19 cellular contexts compared by ENCODE assay signal in genomic region chr6:138805431-138805830, GRCh38. TPM values are rescaled to one million over a fixed set of nuclear protein-coding genes. Genes with fewer than 3 reads are reported as not detected.
DNase-seq lines count a peak whose midpoint lies in the region; ATAC-seq and TF ChIP-seq lines count a peak whose summit lies in the region.
"Had no signal": no experiment of that assay in that cellular context is flagged by ENCODE, and none has a peak within 500 bp of the region (broad histone marks: within the 10 kb centered on the region; RNA-seq: fewer than 3 reads in every experiment).

No MANE protein-coding gene starts in this region.

- POLR2A ChIA-PET in SK-N-SH (lab: Yijun Ruan, JAX): no interaction called here

- no peaks in the 10 kb centered on the region for H4K20me1 ChIP-seq in GM23248 (ENCODE audit: insufficient read depth)
- no peaks in the 10 kb centered on the region for H4K20me1 ChIP-seq in SK-N-SH (ENCODE audit: insufficient read depth)

- H3K4me1 ChIP-seq in GM23248 (ENCODE audit: insufficient read depth): peaks cover 13% of the 10 kb centered on the region; the same call in 1 of the 2 replicates
- H3K4me1 ChIP-seq in SJCRH30: peaks cover 23% of the 10 kb centered on the region
- no peaks in the 10 kb centered on the region for H3K4me1 ChIP-seq in SK-N-SH (ENCODE audit: control insufficient read depth in 1 of 2, insufficient read depth in 2 of 2, low read depth in 1 of 2, low read length in 1 of 2)
- H3K4me1 ChIP-seq: breast epithelium had no signal

- no peaks in the 10 kb centered on the region for H3K27me3 ChIP-seq in GM23248 (replicated peaks; ENCODE audit: insufficient read depth)
- no peaks in the 10 kb centered on the region for H3K27me3 ChIP-seq in SJCRH30
- no peaks in the 10 kb centered on the region for H3K27me3 ChIP-seq in SK-N-SH (ENCODE audit: insufficient read depth)
- H3K27me3 ChIP-seq: breast epithelium, neutrophil had no signal

- CTCF ChIA-PET in SK-N-SH (lab: Yijun Ruan, JAX): interaction anchor here (0.5 to 4.0 kb wide), 3 partner anchors 10 to 689 kb away, joined by 3 to 19 read pairs (median 3); no protein-coding TSS in a partner anchor

- H3K9me3 ChIP-seq in GM23248 (ENCODE audit: low read depth): no peaks in the 10 kb centered on the region
- H3K9me3 ChIP-seq in SJCRH30 (replicated peaks): peaks cover 4% of the 10 kb centered on the region; the same call in 1 of the 2 replicates
- no peaks in the 10 kb centered on the region for H3K9me3 ChIP-seq in SK-N-SH
- H3K9me3 ChIP-seq: breast epithelium, neutrophil had no signal

- H3K79me2 ChIP-seq in GM23248 (ENCODE audit: insufficient read depth) (no peaks in the 10 kb centered on the region), SK-N-SH (ENCODE audit: insufficient read depth) (no peaks in the 10 kb centered on the region)

- H3K27ac ChIP-seq in GM23248 (no peak overlapping the region), SJCRH30 (peak overlapping the region; percentile 48), SK-N-SH (ENCODE audit: low read depth in 2 of 2, low read length in 1 of 2) (no peak overlapping the region)
- H3K27ac ChIP-seq: breast epithelium, neutrophil, PC-9 had no signal

- no peak for TF ChIP-seq RAD21 in SK-N-SH (IDR thresholded peaks at IDR 0.05; ENCODE audit: low read length)

- no peaks in the 10 kb centered on the region for H3K36me3 ChIP-seq in GM23248 (ENCODE audit: low read depth)
- no peaks in the 10 kb centered on the region for H3K36me3 ChIP-seq in SJCRH30
- no peaks in the 10 kb centered on the region for H3K36me3 ChIP-seq in SK-N-SH (replicated peaks in 1 of 2; ENCODE audit: control insufficient read depth in 1 of 2, insufficient read depth in 2 of 2, low read length in 1 of 2)
- H3K36me3 ChIP-seq: breast epithelium, neutrophil had no signal

- H3K4me3 ChIP-seq in GM23248 (no peak overlapping the region), SJCRH30 (no peak overlapping the region), foreskin fibroblast (ENCODE audit: low read depth in 1 of 2, low read length in 2 of 2) (no peak overlapping the region), SK-N-SH (ENCODE audit: low read depth in 2 of 2, low read length in 1 of 2) (no peak overlapping the region)
- H3K4me3 ChIP-seq: breast epithelium, PC-9 had no signal

- H3K9ac ChIP-seq in GM23248: no peak overlapping the region
- H3K9ac ChIP-seq in SK-N-SH: no peak overlapping the region

- H2AFZ ChIP-seq in GM23248: no peak overlapping the region
- no peak overlapping the region for H2AFZ ChIP-seq in SK-N-SH (ENCODE audit: low read depth)
- H2AFZ ChIP-seq: PC-9 had no signal

- no peak for ATAC-seq in HG03354 (IDR thresholded peaks at IDR 0.05; ENCODE audit: poor library complexity, severe bottlenecking, unreplicated experiment)
- ATAC-seq in HG02970 (IDR thresholded peaks at IDR 0.05; ENCODE audit: low FRiP score, unreplicated experiment): no peak
- ATAC-seq: left colon; SK-N-SH treated with all-trans-retinoic acid at 6 μM for 48 hours; stimulated activated naive CD8-positive, alpha-beta T cell treated with anti-CD3 and anti-CD28 coated beads, Interleukin-15, amount 100 ng/mL, for 72 hours had no signal

- DNase-seq in AG08395 (ENCODE audit: low spot score): peak; percentile 19
- peak; percentile 76 for DNase-seq in GM23248
- DNase-seq in SJCRH30: peak; percentile 68 to 80
- DNase-seq in foreskin fibroblast: peak; percentile 78 to 90
- no peak for DNase-seq in SK-N-SH
- no peak for DNase-seq in GM19238 (ENCODE audit: insufficient read length, low spot score)
- DNase-seq: activated T-cell treated with anti-CD3 and anti-CD28 coated beads for 4 hours; left colon; NCI-H2029; NCI-H748 treated with DMSO at 0.1 percent for 48 hours; PC-9; retina; stimulated activated naive CD8-positive, alpha-beta T cell treated with anti-CD3 and anti-CD28 coated beads, Interleukin-15, amount 100 ng/mL, for 72 hours had no signal

- no peak for TF ChIP-seq EP300 in SK-N-SH (IDR thresholded peaks at IDR 0.05; ENCODE audit: borderline replicate concordance in 1 of 2, low read depth in 1 of 2, low read length in 1 of 2)

- H3F3A ChIP-seq in GM23248 (ENCODE audit: insufficient read depth): no peaks in the 10 kb centered on the region
- H3F3A ChIP-seq in SK-N-SH (replicated peaks; ENCODE audit: insufficient read depth): peaks cover 2% of the 10 kb centered on the region

- TF ChIP-seq CTCF in foreskin fibroblast (IDR thresholded peaks at IDR 0.05; ENCODE audit: low read depth, low read length): no peak
- no peak for TF ChIP-seq CTCF in SK-N-SH (IDR thresholded peaks at IDR 0.05)

- H3K9me2 ChIP-seq in GM23248 (ENCODE audit: insufficient read depth): no peaks in the 10 kb centered on the region
- H3K9me2 ChIP-seq in SK-N-SH: no peaks in the 10 kb centered on the region

- in situ Hi-C loops in GM23248 (cut with MboI): no loop called here

- no peak overlapping the region for H3K4me2 ChIP-seq in GM23248 (ENCODE audit: unreplicated experiment)
- H3K4me2 ChIP-seq in SK-N-SH: no peak overlapping the region
- H3K4me2 ChIP-seq: PC-9 had no signal

- 7 to 8% methylated on average over 2 of the region's 2 CpGs for WGBS in GM23248 (ENCODE audit: low coverage in 1 of 2, low lambda C conversion rate in 2 of 2, missing lambda C conversion rate in 2 of 2), 2 experiments
- 38% methylated on average over 2 of the region's 2 CpGs for WGBS in SK-N-SH (ENCODE audit: low lambda C conversion rate)

TF ChIP-seq in SK-N-SH, 30 proteins besides CTCF, POLR2A, EP300 and RAD21:
- no peak for TF ChIP-seq FOXM1 (IDR thresholded peaks at IDR 0.05; ENCODE audit: low read depth)
- no peak for TF ChIP-seq JUND (IDR thresholded peaks at IDR 0.05)
- TF ChIP-seq MAX (IDR thresholded peaks at IDR 0.05; ENCODE audit: low read depth): no peak
- TF ChIP-seq GABPA (IDR thresholded peaks at IDR 0.05; ENCODE audit: low read depth): no peak

RNA-seq across cellular contexts. Expression of gene ECT2L, which starts 9.5 kb away (rescaled TPM):
- total RNA-seq in GM23248 (2014; rRNA removed; shearing (Covaris generic)): not detected in 2 replicates
- polyA plus RNA-seq in GM23248 (2016; fragmentation: Nextera tagmentation; extraction: Ambion mirVana): not detected in 2 replicates
- total RNA-seq in SJCRH30 (2014; rRNA removed; shearing (Covaris generic)): not detected in 2 replicates
- 0.02 TPM in 1 of 2 replicates, not detected in the other for polyA plus RNA-seq in SK-N-SH (2012; rRNA removed)
- 0.05 TPM in 1 of 2 replicates, not detected in the other for polyA plus RNA-seq in SK-N-SH (2012; cell fraction: cytosol; rRNA removed)
- 0.01 TPM in 2 replicates for polyA plus RNA-seq in SK-N-SH (2012; cell fraction: nucleus; rRNA removed)
- total RNA-seq: G401, left colon, PC-9 had no signal

RNA-seq across cellular contexts. Expression of gene CCDC28A, which starts 31.9 kb away (rescaled TPM):
- 10.4 and 18.2 TPM in 2 replicates for total RNA-seq in GM23248 (2014; rRNA removed; shearing (Covaris generic))
- polyA plus RNA-seq in GM23248 (2016; fragmentation: Nextera tagmentation; extraction: Ambion mirVana) (14.6 and 15.9 TPM in 2 replicates), SK-N-SH (2012; rRNA removed) (11.4 and 13.4 TPM in 2 replicates)
- 9.7 and 12.5 TPM in 2 replicates for total RNA-seq in SJCRH30 (2014; rRNA removed; shearing (Covaris generic))
- polyA plus RNA-seq in SK-N-SH (2012; cell fraction: cytosol; rRNA removed): 15.6 and 25.7 TPM in 2 replicates
- polyA plus RNA-seq in SK-N-SH (2012; cell fraction: nucleus; rRNA removed): 5.2 and 9.0 TPM in 2 replicates

Comparison
In these comparisons a context has a peak if more than half of its experiments do, and no peak if none do; other contexts are left out.
1. DNase-seq: peak in AG08395 (single experiment), GM23248 (single experiment), SJCRH30 (2 of 2) and foreskin fibroblast (2 of 2); none in SK-N-SH (single experiment) and GM19238 (single experiment).